In genomic region chr15:80563372-80563997, GRCh38 we compare ENCODE assay signal across 21 cellular contexts.
DNase-seq lines count a peak whose midpoint lies in the region; ATAC-seq and TF ChIP-seq lines count a peak whose summit lies in the region.
"Had no signal": no experiment of that assay in that cellular context is flagged by ENCODE, and none has a peak within 500 bp of the region (broad histone marks: within the 10 kb centered on the region; RNA-seq: fewer than 3 reads in every experiment).

No MANE protein-coding gene starts in this region.

- intact Hi-C loops in IMR-90 (cut with micrococcal nuclease) = no loop called here
- intact Hi-C loops in posterior vena cava (cut with DNase I) = loop anchor here (10.0 kb wide), 2 partner anchors 109 to 401 kb away; no protein-coding TSS in a partner anchor

- no peak overlapping the region for H2AK9ac ChIP-seq in IMR-90 (replicated peaks; ENCODE audit: low read depth, low read length, poor library complexity)

- peak overlapping the region; percentile 28; the same call in 1 of the 2 replicates for H2BK20ac ChIP-seq in IMR-90 (ENCODE audit: low read depth, low read length)

- no peak for DNase-seq in IMR-90
- peak; percentile 6 for DNase-seq in cerebellar cortex (ENCODE audit: low spot score)
- peak; percentile 22 for DNase-seq in lung (ENCODE audit: low spot score)
- peak; percentile 17 for DNase-seq in superior temporal gyrus (ENCODE audit: extremely low spot score)
- DNase-seq in posterior vena cava (ENCODE audit: low spot score) = no peak
- DNase-seq in iPS-NIHi11 (ENCODE audit: low spot score) = no peak
- DNase-seq: Calu3; CD4-positive, alpha-beta T cell; DMS53; EL; NCI-H1417 treated with DMSO at 0.1 percent for 48 hours; NCI-H187 treated with DMSO at 0.1 percent for 48 hours; NCI-H2227 treated with DMSO at 0.1 percent for 48 hours; NCI-H510A treated with DMSO at 0.1 percent for 48 hours; PC-9; SIG-M5 had no signal

- no peak overlapping the region for H2BK15ac ChIP-seq in IMR-90 (ENCODE audit: low read depth, low read length)

- no peak for TF ChIP-seq RAD21 in IMR-90 (IDR thresholded peaks at IDR 0.05; ENCODE audit: low read length)

- H3K4me3 ChIP-seq in IMR-90 (ENCODE audit: insufficient read depth, low read depth, low read length) (no peak overlapping the region), lung (no peak overlapping the region)
- H3K4me3 ChIP-seq: A549, PC-9 had no signal

- H3K9me3 ChIP-seq in IMR-90 (ENCODE audit: control insufficient read depth, insufficient read depth, low read length) (no peaks in the 10 kb centered on the region), lung (ENCODE audit: control insufficient read depth in 2 of 2, insufficient read depth in 1 of 2, low read length in 1 of 2) (no peaks in the 10 kb centered on the region)
- H3K9me3 ChIP-seq: A549 had no signal

- H3K23ac ChIP-seq in IMR-90 (ENCODE audit: low read depth, low read length) = no peak overlapping the region

- H3K9ac ChIP-seq in IMR-90 (ENCODE audit: low read depth, low read length) = no peak overlapping the region
- H3K9ac ChIP-seq: KMS-11 had no signal

- ATAC-seq in IMR-90 (ENCODE audit: low read depth) (no peak), lung (ENCODE audit: insufficient read depth, low FRiP score) (no peak), GM21423 (IDR thresholded peaks at IDR 0.05; ENCODE audit: unreplicated experiment) (no peak)
- ATAC-seq: A549, HepG2 had no signal

- H2AFZ ChIP-seq in IMR-90 (replicated peaks; ENCODE audit: low read length, poor library complexity) = no peak overlapping the region
- H2AFZ ChIP-seq: PC-9 had no signal

- H3K14ac ChIP-seq in IMR-90 (replicated peaks; ENCODE audit: low read depth, low read length) = no peak overlapping the region

- H2BK5ac ChIP-seq in IMR-90 (ENCODE audit: low read depth, low read length, poor library complexity, severe bottlenecking) = no peak overlapping the region

- TF ChIP-seq POLR2A in IMR-90 (IDR thresholded peaks at IDR 0.05; ENCODE audit: low read depth, low read length) = no peak

- no peak overlapping the region for H3K4me2 ChIP-seq in IMR-90 (ENCODE audit: low read depth, low read length)
- H3K4me2 ChIP-seq: A549, KMS-11, PC-9 had no signal

- peak overlapping the region; percentile 26; the same call in 1 of the 2 replicates for H3K4ac ChIP-seq in IMR-90 (ENCODE audit: low read depth, low read length)

- TF ChIP-seq CTCF in IMR-90 (conservative IDR thresholded peaks at IDR 0.05; ENCODE audit: low read depth, low read length) (no peak), lung (IDR thresholded peaks at IDR 0.05; ENCODE audit: control extremely low read depth, extremely low read depth) (no peak)

- no CpG with 5 or more reads among the region's 7 CpGs for WGBS in IMR-90 (ENCODE audit: extremely low coverage in 2 of 2, insufficient read length in 1 of 2), 2 experiments
- 76 to 79% methylated on average over 7 of the region's 7 CpGs for WGBS in lung, 2 donors

- peak overlapping the region; percentile 17; the same call in 1 of the 2 replicates for H4K91ac ChIP-seq in IMR-90 (ENCODE audit: insufficient read depth, low read depth, low read length)

- H4K20me1 ChIP-seq in IMR-90 (ENCODE audit: insufficient read depth, low read length) = no peaks in the 10 kb centered on the region

- H2AK5ac ChIP-seq in IMR-90 (ENCODE audit: low read depth, low read length) = peak overlapping the region; percentile 71

- no TSS peak for BruUV-seq in IMR-90 (replicated peaks; lab: Mats Ljungman, UMichigan)

- dilution Hi-C loops in IMR-90 (cut with HindIII; ENCODE audit: low sequenced_read_pairs, unreplicated experiment) = no loop called here

- peaks cover 36% of the 10 kb centered on the region for H3K36me3 ChIP-seq in IMR-90 (ENCODE audit: control insufficient read depth, insufficient read depth, low read length)
- no peaks in the 10 kb centered on the region for H3K36me3 ChIP-seq in lung (ENCODE audit: control insufficient read depth in 2 of 2, insufficient read depth in 2 of 2, low read length in 2 of 2)

- H3K27me3 ChIP-seq in IMR-90 (ENCODE audit: control insufficient read depth, insufficient read depth, low read length) (no peaks in the 10 kb centered on the region), lung (ENCODE audit: control insufficient read depth, insufficient read depth) (no peaks in the 10 kb centered on the region)

- CTCF ChIA-PET in IMR-90 (lab: Yijun Ruan, JAX) = interaction anchor here (0.9 kb wide), 1 partner anchor 216 kb away, joined by 3 read pairs; the partner anchor contains the start of gene CEMIP

- in situ Hi-C loops in IMR-90 (cut with MboI; ENCODE audit: low sequenced_read_pairs) = no loop called here

- no peak overlapping the region for H4K5ac ChIP-seq in IMR-90 (ENCODE audit: low read depth, low read length)

- H3K79me1 ChIP-seq in IMR-90 (ENCODE audit: low read depth in 1 of 2, low read length in 2 of 2) = peaks cover 3 to 16% of the 10 kb centered on the region in 2 experiments; a peak in 3 of 4 replicates

- H3K9me1 ChIP-seq in IMR-90 (ENCODE audit: insufficient read depth, low read length) = peaks cover 25% of the 10 kb centered on the region

- no peak overlapping the region for H3K18ac ChIP-seq in IMR-90 (ENCODE audit: low read depth, low read length)

- POLR2A ChIA-PET in IMR-90 (lab: Charles Lee; ENCODE audit: unreplicated experiment) = no interaction called here

- no peak overlapping the region; a peak in 1 of 4 replicates for H4K8ac ChIP-seq in IMR-90 (ENCODE audit: low read depth in 2 of 2, low read length in 2 of 2)

- H3K4me1 ChIP-seq in IMR-90 (ENCODE audit: control insufficient read depth, insufficient read depth, low read length) = peaks cover 10% of the 10 kb centered on the region
- H3K4me1 ChIP-seq in lung (ENCODE audit: control insufficient read depth in 2 of 2, insufficient read depth in 2 of 2, low read length in 2 of 2) = peaks cover 0 to 21% of the 10 kb centered on the region in 2 donors
- H3K4me1 ChIP-seq: A549 had no signal

- H3K27ac ChIP-seq in IMR-90 (ENCODE audit: insufficient read depth, low read length) (no peak overlapping the region), lung (ENCODE audit: low read depth in 1 of 2, low read length in 1 of 2) (no peak overlapping the region)
- H3K27ac ChIP-seq: A549, KMS-11, PC-9, RWPE1 had no signal

- H2BK120ac ChIP-seq in IMR-90 (ENCODE audit: low read depth, low read length) = peak overlapping the region; percentile 9; the same call in 1 of the 2 replicates

- H3K56ac ChIP-seq in IMR-90 (ENCODE audit: extremely low read depth, insufficient read depth, low read length) = no peak overlapping the region

TF ChIP-seq in IMR-90, 13 proteins besides CTCF, POLR2A, EP300 and RAD21:
- no peak for TF ChIP-seq BHLHE40 (IDR thresholded peaks at IDR 0.05; ENCODE audit: low read depth, low read length)
- no peak for TF ChIP-seq FOS (IDR thresholded peaks at IDR 0.05; ENCODE audit: low read depth, low read length)
- no peak for TF ChIP-seq RCOR1 (IDR thresholded peaks at IDR 0.05; ENCODE audit: insufficient replicate concordance, low read length)
- no peak for TF ChIP-seq CEBPB (IDR thresholded peaks at IDR 0.05; ENCODE audit: low read depth, low read length)
- TF ChIP-seq MXI1 (IDR thresholded peaks at IDR 0.05; ENCODE audit: borderline replicate concordance, low read depth, low read length) = no peak
- TF ChIP-seq USF2 (IDR thresholded peaks at IDR 0.05; ENCODE audit: low read depth, low read length) = no peak
- no peak for TF ChIP-seq NFE2L2 (IDR thresholded peaks at IDR 0.05; ENCODE audit: low read depth, low read length)

Comparison
In these comparisons a context has a peak if more than half of its experiments do, and no peak if none do; other contexts are left out.
1. DNase-seq: peak in cerebellar cortex (single experiment), lung (single experiment) and superior temporal gyrus (single experiment); none in IMR-90 (single experiment), posterior vena cava (single experiment) and iPS-NIHi11 (single experiment).